In the genomic region with DNA sequence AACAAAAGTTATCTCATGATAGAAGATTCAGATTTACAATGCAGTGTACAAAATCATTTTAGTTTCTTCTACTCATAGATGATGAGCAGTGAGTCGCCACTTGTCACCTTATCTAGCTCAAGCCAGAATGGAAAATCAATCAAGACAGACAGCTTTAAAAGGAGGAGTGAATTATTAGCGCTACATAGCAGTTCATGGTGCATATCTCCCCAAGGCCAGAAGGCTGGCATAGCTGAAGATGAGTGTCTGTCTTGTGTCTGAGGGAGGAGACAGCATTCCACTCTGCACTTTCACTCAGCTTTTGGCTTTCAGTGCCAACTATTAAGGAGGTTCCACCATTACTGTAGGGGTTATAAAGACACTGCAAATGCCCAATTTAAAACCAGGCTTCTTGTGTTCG, we compare ENCODE assay signal across 26 cellular contexts.
"Had no signal": no experiment of that assay in that cellular context is flagged by ENCODE, and none has a peak within 500 bp of the region (broad histone marks: within the 10 kb centered on the region; RNA-seq: fewer than 3 reads in every experiment).

No MANE protein-coding gene starts in this region.

- H3K4me2 ChIP-seq: smooth muscle cell had no signal

- FAIRE-seq: endothelial cell of umbilical vein had no signal

- H3K4me1 Mint-ChIP-seq: activated naive CD8-positive, alpha-beta T cell treated with anti-CD3 and anti-CD28 coated beads for 36 hours; memory B cell; natural killer cell had no signal

- H3K4me1 ChIP-seq: adrenal gland, heart right ventricle, right atrium auricular region, stomach, tibial artery, upper lobe of right lung had no signal

- H3K4me3 Mint-ChIP-seq: activated naive CD8-positive, alpha-beta T cell treated with anti-CD3 and anti-CD28 coated beads for 36 hours; activated T-cell treated with anti-CD3 and anti-CD28 coated beads, Interleukin-2, amount 50 U/mL, for 72 hours; memory B cell; natural killer cell; stimulated activated naive B cell treated with anti-CD40 and anti-IgM and Interleukin-4, amounts not matched to agents 10 μg/mL and 1 μg/mL and 100 μg/mL, for 72 hours had no signal

- H3K36me3 Mint-ChIP-seq: activated naive CD8-positive, alpha-beta T cell treated with anti-CD3 and anti-CD28 coated beads for 36 hours; memory B cell; natural killer cell; stimulated activated naive B cell treated with anti-CD40 and anti-IgM and Interleukin-4, amounts not matched to agents 10 μg/mL and 1 μg/mL and 100 μg/mL, for 72 hours had no signal

- H3K4me3 ChIP-seq: adrenal gland, heart right ventricle, right atrium auricular region, smooth muscle cell, stomach, tibial artery, upper lobe of right lung had no signal

- H3K9me3 Mint-ChIP-seq: activated naive CD8-positive, alpha-beta T cell treated with anti-CD3 and anti-CD28 coated beads for 36 hours; memory B cell; natural killer cell had no signal

- H3K9me3 ChIP-seq: adrenal gland, heart right ventricle, right atrium auricular region, stomach, tibial artery, upper lobe of right lung had no signal

- H3K27ac ChIP-seq: adrenal gland, heart right ventricle, right atrium auricular region, stomach, tibial artery, upper lobe of right lung, VCaP had no signal

- DNase-seq: activated CD4-positive, alpha-beta T cell treated with anti-CD3 and anti-CD28 coated beads for 4 hours; activated CD4-positive, alpha-beta T cell treated with anti-CD3 and anti-CD28 coated beads, Interleukin-2, amount 50 U/mL, for 4 hours; activated naive CD4-positive, alpha-beta T cell; activated naive CD8-positive, alpha-beta T cell treated with anti-CD3 and anti-CD28 coated beads for 36 hours; activated T-cell treated with anti-CD3 and anti-CD28 coated beads for 4 hours; activated T-cell treated with anti-CD3 and anti-CD28 coated beads, Interleukin-2, amount 50 U/mL, for 72 hours; adrenal gland; caudate nucleus; foreskin fibroblast; heart right ventricle; left cardiac atrium; natural killer cell; stimulated activated CD4-positive, alpha-beta T cell treated with anti-CD3 and anti-CD28 coated beads, Interleukin-1b, Interleukin-23, amount 100 ng/mL, for 48 hours; stimulated activated CD4-positive, alpha-beta T cell treated with anti-CD3 and anti-CD28 coated beads, Interleukin-4, amount 100 ng/mL, for 4 hours; stimulated activated CD8-positive, alpha-beta memory T cell treated with anti-CD3 and anti-CD28 coated beads, Interleukin-4, amount 100 ng/mL, for 48 hours; stimulated activated naive B cell treated with anti-CD40 and anti-IgM and Interleukin-4, amounts not matched to agents 10 μg/mL and 1 μg/mL and 100 μg/mL, for 72 hours; stomach; T-helper 2 cell; tibial artery; upper lobe of right lung had no signal

- ATAC-seq: activated T-cell treated with anti-CD3 and anti-CD28 coated beads, Interleukin-2, amount 50 U/mL, for 72 hours; esophagus mucosa; heart right ventricle; natural killer cell; stimulated activated naive B cell treated with anti-CD40 and anti-IgM and Interleukin-4, amounts not matched to agents 10 μg/mL and 1 μg/mL and 100 μg/mL, for 72 hours; upper lobe of right lung had no signal

- H3K27me3 Mint-ChIP-seq: activated naive CD8-positive, alpha-beta T cell treated with anti-CD3 and anti-CD28 coated beads for 36 hours; memory B cell; stimulated activated naive B cell treated with anti-CD40 and anti-IgM and Interleukin-4, amounts not matched to agents 10 μg/mL and 1 μg/mL and 100 μg/mL, for 72 hours had no signal

- H3K27me3 ChIP-seq: adrenal gland, heart right ventricle, right atrium auricular region, stomach, tibial artery, upper lobe of right lung had no signal

- H3K36me3 ChIP-seq: adrenal gland, heart right ventricle, right atrium auricular region, stomach, tibial artery, upper lobe of right lung had no signal

- H3K27ac Mint-ChIP-seq: activated naive CD8-positive, alpha-beta T cell treated with anti-CD3 and anti-CD28 coated beads for 36 hours; activated T-cell treated with anti-CD3 and anti-CD28 coated beads, Interleukin-2, amount 50 U/mL, for 72 hours; memory B cell; natural killer cell; stimulated activated naive B cell treated with anti-CD40 and anti-IgM and Interleukin-4, amounts not matched to agents 10 μg/mL and 1 μg/mL and 100 μg/mL, for 72 hours had no signal
